In the genomic region with DNA sequence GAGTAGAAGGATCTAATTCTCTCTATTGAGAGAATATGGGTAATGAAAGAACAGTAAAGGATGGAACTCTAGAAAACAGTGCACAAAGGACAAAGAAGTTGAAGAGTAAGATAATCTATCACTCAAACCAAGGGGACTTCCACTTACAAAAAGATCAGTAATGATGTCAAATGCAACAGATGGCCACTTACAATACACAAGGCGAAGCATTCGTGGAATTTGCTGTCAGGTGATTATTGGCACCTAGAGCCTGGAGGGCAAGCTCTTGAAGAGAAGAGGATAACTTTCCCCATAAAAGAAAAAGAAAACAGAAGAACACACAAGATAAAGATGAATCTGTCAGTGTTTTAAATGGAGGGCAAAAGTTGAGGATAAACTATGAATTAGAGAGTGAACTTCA, we compare ENCODE assay signal across 2 cellular contexts.
A peak's percentile ranks its signal among the peaks of the same experiment; 100 is the strongest.
TF ChIP-seq lines count a peak whose summit lies in the region.

No MANE protein-coding gene starts in this region.

TF ChIP-seq in IMR-90, 13 proteins besides CTCF, POLR2A, EP300 and RAD21:
- TF ChIP-seq, protein P1, sequence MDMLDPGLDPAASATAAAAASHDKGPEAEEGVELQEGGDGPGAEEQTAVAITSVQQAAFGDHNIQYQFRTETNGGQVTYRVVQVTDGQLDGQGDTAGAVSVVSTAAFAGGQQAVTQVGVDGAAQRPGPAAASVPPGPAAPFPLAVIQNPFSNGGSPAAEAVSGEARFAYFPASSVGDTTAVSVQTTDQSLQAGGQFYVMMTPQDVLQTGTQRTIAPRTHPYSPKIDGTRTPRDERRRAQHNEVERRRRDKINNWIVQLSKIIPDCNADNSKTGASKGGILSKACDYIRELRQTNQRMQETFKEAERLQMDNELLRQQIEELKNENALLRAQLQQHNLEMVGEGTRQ (IDR thresholded peaks at IDR 0.05; ENCODE audit: low read depth, low read length) = no peak
- no peak for TF ChIP-seq NFE2L2 (IDR thresholded peaks at IDR 0.05; ENCODE audit: low read depth, low read length)
- TF ChIP-seq MAFK (IDR thresholded peaks at IDR 0.05; ENCODE audit: low read depth, low read length) = no peak
- no peak for TF ChIP-seq RCOR1 (IDR thresholded peaks at IDR 0.05; ENCODE audit: insufficient replicate concordance, low read length)
- TF ChIP-seq, protein P2, sequence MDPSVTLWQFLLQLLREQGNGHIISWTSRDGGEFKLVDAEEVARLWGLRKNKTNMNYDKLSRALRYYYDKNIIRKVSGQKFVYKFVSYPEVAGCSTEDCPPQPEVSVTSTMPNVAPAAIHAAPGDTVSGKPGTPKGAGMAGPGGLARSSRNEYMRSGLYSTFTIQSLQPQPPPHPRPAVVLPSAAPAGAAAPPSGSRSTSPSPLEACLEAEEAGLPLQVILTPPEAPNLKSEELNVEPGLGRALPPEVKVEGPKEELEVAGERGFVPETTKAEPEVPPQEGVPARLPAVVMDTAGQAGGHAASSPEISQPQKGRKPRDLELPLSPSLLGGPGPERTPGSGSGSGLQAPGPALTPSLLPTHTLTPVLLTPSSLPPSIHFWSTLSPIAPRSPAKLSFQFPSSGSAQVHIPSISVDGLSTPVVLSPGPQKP (IDR thresholded peaks at IDR 0.05; ENCODE audit: borderline replicate concordance, low read depth, low read length) = no peak
- TF ChIP-seq FOS (IDR thresholded peaks at IDR 0.05; ENCODE audit: low read depth, low read length) = no peak
- no peak for TF ChIP-seq RFX5 (IDR thresholded peaks at IDR 0.05; ENCODE audit: low read depth, low read length)
- TF ChIP-seq MXI1 (IDR thresholded peaks at IDR 0.05; ENCODE audit: borderline replicate concordance, low read depth, low read length) = no peak
- TF ChIP-seq SMC3 (IDR thresholded peaks at IDR 0.05; ENCODE audit: low read depth, low read length) = no peak
- no peak for TF ChIP-seq CHD1 (IDR thresholded peaks at IDR 0.05; ENCODE audit: low read depth, low read length)
- no peak for TF ChIP-seq CEBPB (IDR thresholded peaks at IDR 0.05; ENCODE audit: low read depth, low read length)
- no peak for TF ChIP-seq BHLHE40 (IDR thresholded peaks at IDR 0.05; ENCODE audit: low read depth, low read length)
- no peak for TF ChIP-seq MAZ (IDR thresholded peaks at IDR 0.05; ENCODE audit: borderline replicate concordance, low read depth, low read length)

TF ChIP-seq in H1, 55 proteins besides CTCF, POLR2A, EP300 and RAD21:
- TF ChIP-seq FOSL1 (IDR thresholded peaks at IDR 0.05; ENCODE audit: insufficient read depth, low read depth, low read length) (no peak), EZH2 (IDR thresholded peaks at IDR 0.05; ENCODE audit: low read depth, low read length, severe bottlenecking) (no peak), TEAD4 (IDR thresholded peaks at IDR 0.05; ENCODE audit: low read depth, low read length) (peak; percentile 62; the same call in 1 of the 2 replicates)
